ENCODE assay signal across 1 cellular context in genomic region chr14:101363261-101363555, GRCh38.
TF ChIP-seq lines count a peak whose summit lies in the region.

No MANE protein-coding gene starts in this region.

TF ChIP-seq in HepG2, 621 proteins besides CTCF, POLR2A, EP300 and RAD21 (continued from another document):
- TF ChIP-seq E2F5 (CRISPR knock-in tag; conservative IDR thresholded peaks at IDR 0.05) (no peak), ZSCAN21 (CRISPR knock-in tag; IDR thresholded peaks at IDR 0.05; ENCODE audit: borderline replicate concordance) (no peak), TCF7L2 (IDR thresholded peaks at IDR 0.05; ENCODE audit: low read depth, low read length) (no peak), FOXC1 (CRISPR knock-in tag; IDR thresholded peaks at IDR 0.05; ENCODE audit: borderline replicate concordance) (no peak), ZBTB37 (CRISPR knock-in tag; IDR thresholded peaks at IDR 0.05) (no peak), CHD2 (IDR thresholded peaks at IDR 0.05; ENCODE audit: low read depth, low read length) (no peak), NR2F2 (IDR thresholded peaks at IDR 0.05; ENCODE audit: borderline replicate concordance, low read depth) (no peak), ZMAT5 (CRISPR knock-in tag; IDR thresholded peaks at IDR 0.05; ENCODE audit: borderline replicate concordance, low read depth) (no peak), ZNF768 (CRISPR knock-in tag; IDR thresholded peaks at IDR 0.05) (no peak), SKIL (CRISPR knock-in tag; IDR thresholded peaks at IDR 0.05; ENCODE audit: borderline replicate concordance) (no peak), SMAD9 (CRISPR knock-in tag; IDR thresholded peaks at IDR 0.05) (no peak), HNF4G (IDR thresholded peaks at IDR 0.05; ENCODE audit: borderline replicate concordance, low read depth, low read length) (no peak), HNF4G (CRISPR knock-in tag; IDR thresholded peaks at IDR 0.05; ENCODE audit: borderline replicate concordance, low read depth) (no peak), POLR2G (IDR thresholded peaks at IDR 0.05; ENCODE audit: low read depth, low read length) (no peak)
